Comparison of ENCODE assay signal across 8 cellular contexts in the genomic region with DNA sequence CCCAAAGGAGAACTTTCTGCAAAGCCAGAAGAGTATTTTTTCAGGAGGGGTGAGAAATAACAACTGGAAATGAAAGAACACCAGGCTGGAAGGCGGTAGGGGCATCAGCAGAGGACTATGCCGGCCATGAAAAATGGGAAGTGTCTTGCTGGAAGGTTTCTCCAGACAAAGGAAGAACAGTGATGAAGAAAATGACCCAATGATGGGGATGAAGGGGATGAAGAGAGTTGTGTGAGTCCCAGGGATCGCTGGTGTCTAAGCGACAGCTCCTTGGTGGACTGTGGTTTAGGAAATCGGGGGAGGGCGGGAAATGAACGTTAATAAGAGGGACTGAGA. TPM values are rescaled to one million over a fixed set of nuclear protein-coding genes. Genes with fewer than 3 reads are reported as not detected.
DNase-seq lines count a peak whose midpoint lies in the region; ATAC-seq and TF ChIP-seq lines count a peak whose summit lies in the region.

No MANE protein-coding gene starts in this region.

- TF ChIP-seq POLR2A in HCT116 (IDR thresholded peaks at IDR 0.05; ENCODE audit: borderline replicate concordance, extremely low read depth, insufficient read depth, insufficient read length), result no peak

- H3K4me3 ChIP-seq in HCT116 (replicated peaks in 1 of 2; ENCODE audit: low read depth in 1 of 2, low read length in 2 of 2), result peak overlapping the region; percentile 41 to 59
- peak overlapping the region; percentile 44 for H3K4me3 ChIP-seq in SJCRH30
- H3K4me3 ChIP-seq in fibroblast of pulmonary artery (replicated peaks; ENCODE audit: low read depth, low read length), result peak overlapping the region; percentile 47
- H3K4me3 ChIP-seq in skeletal muscle cell (ENCODE audit: low read depth, low read length), result peak overlapping the region; percentile 44

- H3K9ac ChIP-seq in HCT116 (ENCODE audit: low read length), result peak overlapping the region; percentile 41; the same call in 1 of the 2 replicates

- H3K4me2 ChIP-seq in HCT116 (ENCODE audit: low read length), result peak overlapping the region; percentile 95

- peaks cover 9 to 17% of the 10 kb centered on the region in 2 experiments for H3K4me1 ChIP-seq in HCT116 (ENCODE audit: control insufficient read depth in 1 of 2, insufficient read depth in 2 of 2, low read length in 2 of 2)
- peaks cover 20% of the 10 kb centered on the region for H3K4me1 ChIP-seq in SJCRH30

- H3K36me3 ChIP-seq in HCT116 (ENCODE audit: control insufficient read depth in 1 of 2, insufficient read depth in 2 of 2, low read length in 2 of 2) (no peaks in the 10 kb centered on the region), SJCRH30 (no peaks in the 10 kb centered on the region)

- no peaks in the 10 kb centered on the region for H3K9me2 ChIP-seq in HCT116 (ENCODE audit: insufficient read depth)

- H3K9me3 ChIP-seq in HCT116 (ENCODE audit: control insufficient read depth in 1 of 2, insufficient read depth in 1 of 2, low read depth in 1 of 2, low read length in 2 of 2) (no peaks in the 10 kb centered on the region), SJCRH30 (replicated peaks) (no peaks in the 10 kb centered on the region)

- H3K27ac ChIP-seq in HCT116 (ENCODE audit: low read depth, low read length), result no peak overlapping the region
- H3K27ac ChIP-seq in SJCRH30, result no peak overlapping the region

- TF ChIP-seq CTCF in HCT116 (IDR thresholded peaks at IDR 0.05 in 2 of 3, conservative IDR thresholded peaks at IDR 0.05 in 1 of 3; ENCODE audit: borderline replicate concordance in 1 of 3, insufficient read depth in 1 of 3, low read depth in 2 of 3, low read length in 2 of 3), result no peak
- no peak for TF ChIP-seq CTCF in fibroblast of pulmonary artery (IDR thresholded peaks at IDR 0.05; ENCODE audit: low read length, missing control alignments)

- ATAC-seq in HCT116 (no peak), HG03196 (IDR thresholded peaks at IDR 0.05; ENCODE audit: unreplicated experiment) (no peak)

- H2AFZ ChIP-seq in HCT116 (ENCODE audit: low read depth, low read length, poor library complexity, severe bottlenecking), result peak overlapping the region; percentile 88

- no peak for TF ChIP-seq RAD21 in HCT116 (IDR thresholded peaks at IDR 0.05; ENCODE audit: low read depth)

- BruUV-seq in HCT116 (replicated peaks; lab: Mats Ljungman, UMichigan), result no TSS peak

- POLR2A ChIA-PET in HCT116 (lab: Charles Lee), result interaction anchor here (0.6 to 1.4 kb wide), 5 partner anchors 12 to 780 kb away, joined by 3 to 8 read pairs (median 4); a partner anchor contains a TSS

- H3K79me2 ChIP-seq in HCT116 (ENCODE audit: insufficient read depth, low read length), result no peaks in the 10 kb centered on the region

- intact Hi-C loops in HCT116 (cut with micrococcal nuclease), result no loop called here

- no peaks in the 10 kb centered on the region for H4K20me1 ChIP-seq in HCT116 (ENCODE audit: insufficient read depth)

- no peaks in the 10 kb centered on the region for H3K27me3 ChIP-seq in HCT116 (ENCODE audit: insufficient read depth, low read length)
- H3K27me3 ChIP-seq in SJCRH30, result peaks cover 11% of the 10 kb centered on the region

- RAD21 ChIA-PET in HCT116 (lab: Charles Lee; ENCODE audit: low non-redundant PET in 1 of 2, low total read pairs in 2 of 2, uncharacterized antibody in 2 of 2, unreplicated experiment in 2 of 2), result interaction anchor here (0.5 to 1.6 kb wide), 3 partner anchors 63 to 67 kb away, joined by 4 to 11 read pairs (median 6); no protein-coding TSS in a partner anchor

- DNase-seq in HCT116 (ENCODE audit: low read depth, low spot score), result no peak
- no peak for DNase-seq in SJCRH30
- no peak for DNase-seq in fibroblast of pulmonary artery (ENCODE audit: low read depth)
- DNase-seq in skeletal muscle cell (ENCODE audit: low read depth), result no peak
- no peak for DNase-seq in DMS53 treated with DMSO at 0.1 percent for 48 hours (lab: John Stamatoyannopoulos, UW; ENCODE audit: unreplicated experiment)
- no peak for DNase-seq in COLO668 (lab: John Stamatoyannopoulos, UW; ENCODE audit: unreplicated experiment)
- DNase-seq in mesenteric fat pad (ENCODE audit: low spot score), result no peak

- CTCF ChIA-PET in HCT116 (lab: Charles Lee), result interaction anchor here (0.7 to 8.3 kb wide), 12 partner anchors 11 to 220 kb away, joined by 4 to 237 read pairs (median 4); a partner anchor contains a TSS

TF ChIP-seq in HCT116, 20 proteins besides CTCF, POLR2A, EP300 and RAD21:
- no peak for TF ChIP-seq ZFX (IDR thresholded peaks at IDR 0.05)
- TF ChIP-seq SIN3A (IDR thresholded peaks at IDR 0.05; ENCODE audit: low read depth), result no peak
- TF ChIP-seq, protein P1, sequence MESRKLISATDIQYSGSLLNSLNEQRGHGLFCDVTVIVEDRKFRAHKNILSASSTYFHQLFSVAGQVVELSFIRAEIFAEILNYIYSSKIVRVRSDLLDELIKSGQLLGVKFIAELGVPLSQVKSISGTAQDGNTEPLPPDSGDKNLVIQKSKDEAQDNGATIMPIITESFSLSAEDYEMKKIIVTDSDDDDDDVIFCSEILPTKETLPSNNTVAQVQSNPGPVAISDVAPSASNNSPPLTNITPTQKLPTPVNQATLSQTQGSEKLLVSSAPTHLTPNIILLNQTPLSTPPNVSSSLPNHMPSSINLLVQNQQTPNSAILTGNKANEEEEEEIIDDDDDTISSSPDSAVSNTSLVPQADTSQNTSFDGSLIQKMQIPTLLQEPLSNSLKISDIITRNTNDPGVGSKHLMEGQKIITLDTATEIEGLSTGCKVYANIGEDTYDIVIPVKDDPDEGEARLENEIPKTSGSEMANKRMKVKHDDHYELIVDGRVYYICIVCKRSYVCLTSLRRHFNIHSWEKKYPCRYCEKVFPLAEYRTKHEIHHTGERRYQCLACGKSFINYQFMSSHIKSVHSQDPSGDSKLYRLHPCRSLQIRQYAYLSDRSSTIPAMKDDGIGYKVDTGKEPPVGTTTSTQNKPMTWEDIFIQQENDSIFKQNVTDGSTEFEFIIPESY (IDR thresholded peaks at IDR 0.05; ENCODE audit: extremely low read depth, insufficient replicate concordance, low read length), result no peak
- TF ChIP-seq FOSL1 (IDR thresholded peaks at IDR 0.05; ENCODE audit: low read depth), result no peak
- TF ChIP-seq, protein P2, sequence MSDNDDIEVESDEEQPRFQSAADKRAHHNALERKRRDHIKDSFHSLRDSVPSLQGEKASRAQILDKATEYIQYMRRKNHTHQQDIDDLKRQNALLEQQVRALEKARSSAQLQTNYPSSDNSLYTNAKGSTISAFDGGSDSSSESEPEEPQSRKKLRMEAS (IDR thresholded peaks at IDR 0.05), result no peak
- TF ChIP-seq, protein P3, sequence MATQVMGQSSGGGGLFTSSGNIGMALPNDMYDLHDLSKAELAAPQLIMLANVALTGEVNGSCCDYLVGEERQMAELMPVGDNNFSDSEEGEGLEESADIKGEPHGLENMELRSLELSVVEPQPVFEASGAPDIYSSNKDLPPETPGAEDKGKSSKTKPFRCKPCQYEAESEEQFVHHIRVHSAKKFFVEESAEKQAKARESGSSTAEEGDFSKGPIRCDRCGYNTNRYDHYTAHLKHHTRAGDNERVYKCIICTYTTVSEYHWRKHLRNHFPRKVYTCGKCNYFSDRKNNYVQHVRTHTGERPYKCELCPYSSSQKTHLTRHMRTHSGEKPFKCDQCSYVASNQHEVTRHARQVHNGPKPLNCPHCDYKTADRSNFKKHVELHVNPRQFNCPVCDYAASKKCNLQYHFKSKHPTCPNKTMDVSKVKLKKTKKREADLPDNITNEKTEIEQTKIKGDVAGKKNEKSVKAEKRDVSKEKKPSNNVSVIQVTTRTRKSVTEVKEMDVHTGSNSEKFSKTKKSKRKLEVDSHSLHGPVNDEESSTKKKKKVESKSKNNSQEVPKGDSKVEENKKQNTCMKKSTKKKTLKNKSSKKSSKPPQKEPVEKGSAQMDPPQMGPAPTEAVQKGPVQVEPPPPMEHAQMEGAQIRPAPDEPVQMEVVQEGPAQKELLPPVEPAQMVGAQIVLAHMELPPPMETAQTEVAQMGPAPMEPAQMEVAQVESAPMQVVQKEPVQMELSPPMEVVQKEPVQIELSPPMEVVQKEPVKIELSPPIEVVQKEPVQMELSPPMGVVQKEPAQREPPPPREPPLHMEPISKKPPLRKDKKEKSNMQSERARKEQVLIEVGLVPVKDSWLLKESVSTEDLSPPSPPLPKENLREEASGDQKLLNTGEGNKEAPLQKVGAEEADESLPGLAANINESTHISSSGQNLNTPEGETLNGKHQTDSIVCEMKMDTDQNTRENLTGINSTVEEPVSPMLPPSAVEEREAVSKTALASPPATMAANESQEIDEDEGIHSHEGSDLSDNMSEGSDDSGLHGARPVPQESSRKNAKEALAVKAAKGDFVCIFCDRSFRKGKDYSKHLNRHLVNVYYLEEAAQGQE (IDR thresholded peaks at IDR 0.05; ENCODE audit: low read depth), result no peak
- TF ChIP-seq SRF (IDR thresholded peaks at IDR 0.05; ENCODE audit: low read depth), result no peak

RNA-seq across cellular contexts. Expression of a gene that starts 0.6 kb away (rescaled TPM):
- total RNA-seq in HCT116 (2021; ENCODE audit: unreplicated experiment) (0.79 TPM), mesenteric fat pad (not detected)
- 0.45 and 0.86 TPM in 2 replicates for polyA plus RNA-seq in HCT116 (2012)
- 1.4 and 2.7 TPM in 2 replicates for total RNA-seq in SJCRH30 (2014; rRNA removed; shearing (Covaris generic))

RNA-seq across cellular contexts. Expression of a gene that starts 14.4 kb away (rescaled TPM):
- 151 TPM for total RNA-seq in HCT116 (2021; ENCODE audit: unreplicated experiment)
- polyA plus RNA-seq in HCT116 (2012), result 157 and 161 TPM in 2 replicates
- 44.8 and 48.3 TPM in 2 replicates for total RNA-seq in SJCRH30 (2014; rRNA removed; shearing (Covaris generic))
- total RNA-seq in mesenteric fat pad, result 168 TPM
